9 cellular contexts compared by ENCODE assay signal in the genomic region with DNA sequence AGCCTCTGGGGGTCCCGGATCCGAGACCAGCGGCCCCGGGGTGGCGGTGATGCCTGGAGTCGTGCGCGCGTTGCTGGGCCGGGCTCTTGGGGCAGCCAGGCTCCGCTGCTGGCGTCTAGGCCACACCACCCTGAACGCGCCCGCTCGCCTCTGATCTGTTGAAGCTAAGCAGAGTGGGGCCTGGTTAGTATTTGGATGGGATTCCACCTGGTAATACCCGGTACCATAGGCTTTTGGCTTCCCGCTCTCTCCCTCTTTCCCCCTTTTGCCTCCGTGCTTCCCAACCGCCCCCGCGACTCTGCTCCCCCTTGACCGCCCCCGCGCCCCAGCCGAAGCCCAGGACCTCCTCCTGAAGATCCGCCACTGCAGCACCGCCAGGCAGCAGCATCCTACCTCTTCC.
DNase-seq lines count a peak whose midpoint lies in the region; ATAC-seq and TF ChIP-seq lines count a peak whose summit lies in the region.
"Had no signal": no experiment of that assay in that cellular context is flagged by ENCODE, and none has a peak within 500 bp of the region (broad histone marks: within the 10 kb centered on the region; RNA-seq: fewer than 3 reads in every experiment).

No MANE protein-coding gene starts in this region.

- peaks cover 6% of the 10 kb centered on the region for H3K36me3 Mint-ChIP-seq in activated CD8-positive, alpha-beta memory T cell treated with anti-CD3 and anti-CD28 coated beads, Interleukin-2, amount 10 ng/mL, durations not matched to agents 7 days and 5 days

- H3K9ac ChIP-seq in fibroblast of lung (ENCODE audit: insufficient read depth, low read length) = no peak overlapping the region

- CTCF ChIA-PET in activated CD8-positive, alpha-beta memory T cell treated with anti-CD3 and anti-CD28 coated beads, Interleukin-2, amount 10 ng/mL, durations not matched to agents 7 days and 5 days (lab: Charles Lee) = no interaction called here

- H3K27ac Mint-ChIP-seq in activated CD8-positive, alpha-beta memory T cell treated with anti-CD3 and anti-CD28 coated beads, Interleukin-2, amount 10 ng/mL, durations not matched to agents 7 days and 5 days = no peak overlapping the region

- no peaks in the 10 kb centered on the region for H4K20me1 ChIP-seq in fibroblast of lung (ENCODE audit: control insufficient read depth, extremely low read depth, insufficient read depth, low read length)

- H3K4me1 ChIP-seq in SJCRH30 (no peaks in the 10 kb centered on the region), fibroblast of lung (ENCODE audit: control insufficient read depth, extremely low read depth, insufficient read depth, low read length) (no peaks in the 10 kb centered on the region)

- no peak for ATAC-seq in activated CD8-positive, alpha-beta memory T cell treated with anti-CD3 and anti-CD28 coated beads, Interleukin-2, amount 10 ng/mL, durations not matched to agents 7 days and 5 days

- no peaks in the 10 kb centered on the region for H3K4me1 Mint-ChIP-seq in activated CD8-positive, alpha-beta memory T cell treated with anti-CD3 and anti-CD28 coated beads, Interleukin-2, amount 10 ng/mL, durations not matched to agents 7 days and 5 days

- H3K9me3 ChIP-seq in SJCRH30 (replicated peaks) (no peaks in the 10 kb centered on the region), fibroblast of lung (ENCODE audit: control insufficient read depth, insufficient read depth, low read depth, low read length) (no peaks in the 10 kb centered on the region)

- intact Hi-C loops in posterior vena cava (cut with DNase I) = no loop called here

- DNase-seq in activated CD8-positive, alpha-beta memory T cell treated with anti-CD3 and anti-CD28 coated beads, Interleukin-2, amount 10 ng/mL, durations not matched to agents 7 days and 5 days = peak; percentile 57
- no peak for DNase-seq in activated CD8-positive, alpha-beta memory T cell treated with anti-CD3 and anti-CD28 coated beads for 24 hours
- DNase-seq in SJCRH30 (peak; percentile 27 to 28), fibroblast of lung (ENCODE audit: low read depth in 2 of 2) (peak; percentile 49 to 51), posterior vena cava (ENCODE audit: low spot score) (peak; percentile 94), NCI-H345 treated with DMSO at 0.1 percent for 48 hours (lab: John Stamatoyannopoulos, UW; ENCODE audit: unreplicated experiment) (no peak), A172 (ENCODE audit: low spot score) (no peak)
- DNase-seq in activated CD4-positive, CD25-positive, alpha-beta regulatory T cell treated with anti-CD3 and anti-CD28 coated beads, Interleukin-2, amount 50 U/mL, for 72 hours = no peak

- no peak overlapping the region for H3K4me2 ChIP-seq in fibroblast of lung (ENCODE audit: extremely low read depth, insufficient read depth, low read length)

- H3K27me3 Mint-ChIP-seq in activated CD8-positive, alpha-beta memory T cell treated with anti-CD3 and anti-CD28 coated beads, Interleukin-2, amount 10 ng/mL, durations not matched to agents 7 days and 5 days = no peaks in the 10 kb centered on the region

- no peaks in the 10 kb centered on the region for H3K79me2 ChIP-seq in fibroblast of lung (ENCODE audit: control insufficient read depth, insufficient read depth, low read length)

- H3K27ac ChIP-seq in SJCRH30 (no peak overlapping the region), fibroblast of lung (ENCODE audit: insufficient read depth, low read length) (no peak overlapping the region)
- H3K27ac ChIP-seq: neutrophil had no signal

- H2AFZ ChIP-seq in fibroblast of lung (ENCODE audit: low read length) = no peak overlapping the region

- H3K4me3 ChIP-seq in SJCRH30 (no peak overlapping the region), fibroblast of lung (replicated peaks in 1 of 4; ENCODE audit: control extremely low read depth in 1 of 4, insufficient read depth in 1 of 4, low read depth in 3 of 4, low read length in 4 of 4) (peak overlapping the region in 1 of 4 experiments; percentile 40)

- H3K4me3 Mint-ChIP-seq in activated CD8-positive, alpha-beta memory T cell treated with anti-CD3 and anti-CD28 coated beads, Interleukin-2, amount 10 ng/mL, durations not matched to agents 7 days and 5 days = no peak overlapping the region

- H3K27me3 ChIP-seq in SJCRH30 = no peaks in the 10 kb centered on the region
- H3K27me3 ChIP-seq in fibroblast of lung (ENCODE audit: control insufficient read depth, insufficient read depth, low read length) = no peaks in the 10 kb centered on the region
- H3K27me3 ChIP-seq: neutrophil had no signal

- no peak for TF ChIP-seq CTCF in fibroblast of lung (conservative IDR thresholded peaks at IDR 0.05 in 1 of 2, IDR thresholded peaks at IDR 0.05 in 1 of 2; ENCODE audit: low read depth in 1 of 2, low read length in 2 of 2)

- H3K36me3 ChIP-seq in SJCRH30 (no peaks in the 10 kb centered on the region), fibroblast of lung (ENCODE audit: control insufficient read depth, insufficient read depth, low read length) (no peaks in the 10 kb centered on the region)
- H3K36me3 ChIP-seq: neutrophil had no signal

- peaks cover 22% of the 10 kb centered on the region for H3K9me3 Mint-ChIP-seq in activated CD8-positive, alpha-beta memory T cell treated with anti-CD3 and anti-CD28 coated beads, Interleukin-2, amount 10 ng/mL, durations not matched to agents 7 days and 5 days (ENCODE audit: low read depth)

Comparison
In these comparisons a context has a peak if more than half of its experiments do, and no peak if none do; other contexts are left out.
1. DNase-seq: peak in activated CD8-positive, alpha-beta memory T cell treated with anti-CD3 and anti-CD28 coated beads, Interleukin-2, amount 10 ng/mL, durations not matched to agents 7 days and 5 days (single experiment), SJCRH30 (2 of 2), fibroblast of lung (2 of 2) and posterior vena cava (single experiment); none in activated CD8-positive, alpha-beta memory T cell treated with anti-CD3 and anti-CD28 coated beads for 24 hours (single experiment), NCI-H345 treated with DMSO at 0.1 percent for 48 hours (single experiment), A172 (single experiment) and activated CD4-positive, CD25-positive, alpha-beta regulatory T cell treated with anti-CD3 and anti-CD28 coated beads, Interleukin-2, amount 50 U/mL, for 72 hours (single experiment).